ENCODE assay signal across 12 cellular contexts in the genomic region with DNA sequence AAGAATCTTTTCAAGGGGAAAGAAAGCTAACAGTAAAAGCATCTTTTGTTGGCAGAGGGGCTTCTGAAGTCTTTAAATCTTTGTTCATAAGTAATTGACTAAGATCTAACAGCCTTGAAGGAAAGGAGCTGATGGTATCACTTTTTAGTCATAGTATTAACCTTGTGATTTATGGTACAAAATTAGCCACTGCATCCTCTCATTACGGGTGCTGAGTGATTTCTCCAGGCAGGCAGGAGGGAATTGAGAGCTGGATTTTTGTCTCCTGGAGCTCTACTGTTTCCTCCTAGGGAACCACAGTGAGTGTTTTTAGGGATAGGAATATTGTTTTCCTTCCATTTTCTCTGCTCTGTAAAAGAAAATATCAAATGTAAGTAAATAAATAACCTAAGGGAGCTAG.
A peak's percentile ranks its signal among the peaks of the same experiment; 100 is the strongest.
DNase-seq lines count a peak whose midpoint lies in the region; ATAC-seq, FAIRE-seq and TF ChIP-seq lines count a peak whose summit lies in the region.
"Had no signal": no experiment of that assay in that cellular context is flagged by ENCODE, and none has a peak within 500 bp of the region (broad histone marks: within the 10 kb centered on the region; RNA-seq: fewer than 3 reads in every experiment).

No MANE protein-coding gene starts in this region.

- no peak overlapping the region for H2BK12ac ChIP-seq in neuronal stem cell (ENCODE audit: low read length)

- H3K4me3 ChIP-seq in cardiac muscle cell (no peak overlapping the region), endocrine pancreas (ENCODE audit: control insufficient read depth, insufficient read depth, low read length) (peak overlapping the region; percentile 77), neuronal stem cell (ENCODE audit: low read length in 2 of 2) (no peak overlapping the region)
- H3K4me3 ChIP-seq: K562 had no signal

- no peak for ATAC-seq in GM18868 (IDR thresholded peaks at IDR 0.05; ENCODE audit: unreplicated experiment)
- ATAC-seq: K562 had no signal

- no peak overlapping the region for H3K14ac ChIP-seq in neuronal stem cell (ENCODE audit: low read length)

- peaks cover 2% of the 10 kb centered on the region for H3K9me3 Mint-ChIP-seq in nephron

- H2AK5ac ChIP-seq in neuronal stem cell (ENCODE audit: low read depth, low read length): no peak overlapping the region

- no peaks in the 10 kb centered on the region for H3K27me3 Mint-ChIP-seq in nephron (ENCODE audit: low read depth)

- H3K27ac Mint-ChIP-seq in nephron: peak overlapping the region; percentile 68 to 79 (median 74)
- H3K27ac Mint-ChIP-seq: H9 had no signal

- H3K27ac ChIP-seq in cardiac muscle cell: peak overlapping the region; percentile 77
- H3K27ac ChIP-seq in neuronal stem cell (replicated peaks; ENCODE audit: low read length): no peak overlapping the region

- H3K9me3 ChIP-seq in cardiac muscle cell (ENCODE audit: low read depth) (no peaks in the 10 kb centered on the region), endocrine pancreas (ENCODE audit: control insufficient read depth, low read length) (no peaks in the 10 kb centered on the region), neuronal stem cell (replicated peaks in 1 of 2; ENCODE audit: control insufficient read depth in 2 of 2, insufficient read depth in 1 of 2, low read depth in 1 of 2, low read length in 2 of 2) (peaks cover 0 to 1% of the 10 kb centered on the region in 2 donors)

- no peak overlapping the region for H2BK120ac ChIP-seq in neuronal stem cell (ENCODE audit: low read depth, low read length)

- H3K79me1 ChIP-seq in neuronal stem cell (ENCODE audit: low read depth, low read length): no peaks in the 10 kb centered on the region

- H3K4me2 ChIP-seq in neuronal stem cell (ENCODE audit: insufficient read depth, low read length, poor library complexity, severe bottlenecking): no peak overlapping the region

- peak overlapping the region in 2 of 3 experiments; percentile 11 to 47 for H3K4me3 Mint-ChIP-seq in nephron

- no peak for TF ChIP-seq CTCF in cardiac muscle cell (IDR thresholded peaks at IDR 0.05; ENCODE audit: low read depth, low read length)
- TF ChIP-seq CTCF in nephron (IDR thresholded peaks at IDR 0.05; ENCODE audit: unreplicated experiment in 3 of 3): no peak

- H3K4ac ChIP-seq in neuronal stem cell (ENCODE audit: low read length): no peak overlapping the region

- H4K91ac ChIP-seq in neuronal stem cell (ENCODE audit: low read depth, low read length, poor library complexity): no peak overlapping the region

- H3K18ac ChIP-seq in neuronal stem cell (ENCODE audit: low read length): no peak overlapping the region

- DNase-seq in cardiac muscle cell (ENCODE audit: low read depth in 1 of 2, low spot score in 1 of 2) (peak in 1 of 2 donors; percentile 33), cardiac septum (ENCODE audit: low spot score) (no peak), NCI-H1048 (lab: John Stamatoyannopoulos, UW) (no peak), frontal cortex (ENCODE audit: low spot score in 2 of 2) (no peak), neuronal stem cell (ENCODE audit: low spot score) (no peak)
- DNase-seq: H9; NCI-H2171 treated with DMSO at 0.1 percent for 48 hours; stimulated activated CD8-positive, alpha-beta memory T cell treated with anti-CD3 and anti-CD28 coated beads, Interleukin-4, amount 100 ng/mL, for 48 hours had no signal

- H3K4me1 Mint-ChIP-seq in nephron: peaks cover 54% of the 10 kb centered on the region

- no peaks in the 10 kb centered on the region for H3K36me3 Mint-ChIP-seq in nephron (ENCODE audit: low read depth)

- H3K27me3 ChIP-seq in cardiac muscle cell: no peaks in the 10 kb centered on the region
- H3K27me3 ChIP-seq in endocrine pancreas (ENCODE audit: control insufficient read depth, insufficient read depth, low read length): no peaks in the 10 kb centered on the region
- H3K27me3 ChIP-seq in neuronal stem cell (ENCODE audit: control insufficient read depth in 3 of 3, insufficient read depth in 3 of 3, low read depth in 1 of 3, low read length in 3 of 3): no peaks in the 10 kb centered on the region

- H3K4me1 ChIP-seq in cardiac muscle cell (ENCODE audit: low read depth): peaks cover 49% of the 10 kb centered on the region
- H3K4me1 ChIP-seq in endocrine pancreas (ENCODE audit: control insufficient read depth, insufficient read depth, low read length): no peaks in the 10 kb centered on the region
- H3K4me1 ChIP-seq in neuronal stem cell (ENCODE audit: control insufficient read depth in 2 of 2, insufficient read depth in 1 of 2, low read depth in 1 of 2, low read length in 2 of 2): peaks cover 9 to 19% of the 10 kb centered on the region in 2 donors

- H3K36me3 ChIP-seq in cardiac muscle cell (no peaks in the 10 kb centered on the region), endocrine pancreas (ENCODE audit: control insufficient read depth, insufficient read depth, low read length) (no peaks in the 10 kb centered on the region), neuronal stem cell (replicated peaks in 1 of 2; ENCODE audit: control insufficient read depth in 2 of 2, insufficient read depth in 2 of 2, low read length in 2 of 2) (no peaks in the 10 kb centered on the region)

- no peak overlapping the region for H2BK15ac ChIP-seq in neuronal stem cell (ENCODE audit: low read length)

- intact Hi-C loops in cardiac septum (cut with DNase I): no loop called here

- no peak overlapping the region for H3K23ac ChIP-seq in neuronal stem cell (ENCODE audit: low read depth, low read length, poor library complexity)

- no CpG with 5 or more reads among the region's 1 CpG for whole genome bisulfite sequencing in neuronal stem cell (ENCODE audit: extremely low coverage in 2 of 2, insufficient read length in 2 of 2, insufficient replicate concordance in 1 of 2), 2 donors

- no peak overlapping the region for H2BK5ac ChIP-seq in neuronal stem cell (ENCODE audit: low read length)

- no peak for FAIRE-seq in frontal cortex (lab: Jason Lieb, UNC)
- FAIRE-seq: K562 had no signal

- no peak overlapping the region for H4K8ac ChIP-seq in neuronal stem cell (ENCODE audit: low read depth, low read length)

- H3K9ac ChIP-seq in endocrine pancreas (ENCODE audit: control insufficient read depth, insufficient read depth, low read length) (peak overlapping the region; percentile 33), neuronal stem cell (ENCODE audit: low read depth, low read length, poor library complexity) (no peak overlapping the region)

- no peak overlapping the region for H2AFZ ChIP-seq in neuronal stem cell (ENCODE audit: low read length)
